In the genomic region with DNA sequence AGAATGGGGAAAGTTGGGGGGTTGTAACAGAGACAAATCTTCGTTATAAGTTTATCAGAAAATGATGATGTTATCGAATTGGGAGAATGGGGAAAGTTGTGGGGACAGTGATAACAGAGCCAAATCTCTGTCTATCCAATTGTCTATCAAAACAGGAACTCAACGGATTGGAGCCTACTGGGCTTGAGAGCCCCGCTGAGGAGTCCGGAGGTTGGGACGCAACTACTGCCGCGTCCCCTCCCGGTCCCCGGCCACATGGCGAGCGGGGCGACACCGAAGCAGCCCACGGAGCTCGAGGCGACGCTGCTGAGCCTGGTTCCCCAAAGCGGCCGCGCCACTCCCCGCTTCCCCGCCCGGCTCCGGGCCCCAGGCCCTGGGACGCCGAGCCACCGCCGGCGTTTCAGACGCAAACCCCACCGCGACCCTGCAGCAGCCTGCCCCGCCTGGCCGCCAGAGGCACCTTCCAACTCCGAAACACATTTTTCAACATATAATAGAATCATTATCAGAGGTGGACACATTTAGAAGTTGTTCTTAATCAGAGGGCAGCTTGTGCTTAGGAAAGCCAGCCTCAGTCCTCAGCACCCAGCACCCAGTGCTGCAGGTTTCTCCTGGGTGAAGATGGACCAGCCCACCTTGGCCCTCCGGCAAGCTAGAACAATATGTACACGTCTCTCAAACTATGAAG, we compare ENCODE assay signal across 8 cellular contexts. TPM values are rescaled to one million over a fixed set of nuclear protein-coding genes. Genes with fewer than 3 reads are reported as not detected.
A peak's percentile ranks its signal among the peaks of the same experiment; 100 is the strongest.
DNase-seq lines count a peak whose midpoint lies in the region; ATAC-seq and TF ChIP-seq lines count a peak whose summit lies in the region.

No MANE protein-coding gene starts in this region.

- ATAC-seq in activated CD8-positive, alpha-beta T cell treated with anti-CD3 and anti-CD28 coated beads, Interleukin-2, amount 10 ng/mL, durations not matched to agents 7 days and 5 days, result peak; percentile 72
- ATAC-seq in foreskin keratinocyte (peak; percentile 29), HG02571 (IDR thresholded peaks at IDR 0.05; ENCODE audit: unreplicated experiment) (no peak)

- no peak overlapping the region for H3K27ac Mint-ChIP-seq in activated CD4-positive, alpha-beta T cell treated with anti-CD3 and anti-CD28 coated beads, Interleukin-2, amount 10 ng/mL, durations not matched to agents 7 days and 5 days
- H3K27ac Mint-ChIP-seq in activated CD8-positive, alpha-beta T cell treated with anti-CD3 and anti-CD28 coated beads, Interleukin-2, amount 10 ng/mL, durations not matched to agents 7 days and 5 days, result no peak overlapping the region

- peaks cover 3% of the 10 kb centered on the region for H3K36me3 Mint-ChIP-seq in activated CD4-positive, alpha-beta T cell treated with anti-CD3 and anti-CD28 coated beads, Interleukin-2, amount 10 ng/mL, durations not matched to agents 7 days and 5 days (ENCODE audit: low read depth)
- peaks cover 7% of the 10 kb centered on the region for H3K36me3 Mint-ChIP-seq in activated CD8-positive, alpha-beta T cell treated with anti-CD3 and anti-CD28 coated beads, Interleukin-2, amount 10 ng/mL, durations not matched to agents 7 days and 5 days (ENCODE audit: low read depth)

- POLR2A ChIA-PET in activated CD4-positive, alpha-beta T cell treated with anti-CD3 and anti-CD28 coated beads, Interleukin-2, amount 10 ng/mL, durations not matched to agents 7 days and 5 days (lab: Charles Lee), result interaction anchor here (0.7 to 1.3 kb wide), 2 partner anchors 9 to 124 kb away, joined by 3 to 4 read pairs; no protein-coding TSS in a partner anchor
- POLR2A ChIA-PET in activated CD8-positive, alpha-beta T cell treated with anti-CD3 and anti-CD28 coated beads, Interleukin-2, amount 10 ng/mL, durations not matched to agents 7 days and 5 days (lab: Charles Lee), result interaction anchor here (0.5 to 2.3 kb wide), 3 partner anchors 14 to 409 kb away, joined by 3 to 12 read pairs (median 3); partner anchors contain the start of gene RALA

- H3K27me3 Mint-ChIP-seq in activated CD4-positive, alpha-beta T cell treated with anti-CD3 and anti-CD28 coated beads, Interleukin-2, amount 10 ng/mL, durations not matched to agents 7 days and 5 days, result peaks cover 10% of the 10 kb centered on the region
- H3K27me3 Mint-ChIP-seq in activated CD8-positive, alpha-beta T cell treated with anti-CD3 and anti-CD28 coated beads, Interleukin-2, amount 10 ng/mL, durations not matched to agents 7 days and 5 days (ENCODE audit: low read depth), result peaks cover 8% of the 10 kb centered on the region

- H3K4me3 Mint-ChIP-seq in activated CD4-positive, alpha-beta T cell treated with anti-CD3 and anti-CD28 coated beads, Interleukin-2, amount 10 ng/mL, durations not matched to agents 7 days and 5 days, result no peak overlapping the region
- peak overlapping the region; percentile 35 for H3K4me3 Mint-ChIP-seq in activated CD8-positive, alpha-beta T cell treated with anti-CD3 and anti-CD28 coated beads, Interleukin-2, amount 10 ng/mL, durations not matched to agents 7 days and 5 days

- TF ChIP-seq CTCF in foreskin keratinocyte (conservative IDR thresholded peaks at IDR 0.05), result peak; percentile 26

- peaks cover 49% of the 10 kb centered on the region for H3K4me1 Mint-ChIP-seq in activated CD4-positive, alpha-beta T cell treated with anti-CD3 and anti-CD28 coated beads, Interleukin-2, amount 10 ng/mL, durations not matched to agents 7 days and 5 days
- H3K4me1 Mint-ChIP-seq in activated CD8-positive, alpha-beta T cell treated with anti-CD3 and anti-CD28 coated beads, Interleukin-2, amount 10 ng/mL, durations not matched to agents 7 days and 5 days (ENCODE audit: low read depth), result peaks cover 47% of the 10 kb centered on the region

- H3K9me3 Mint-ChIP-seq in activated CD4-positive, alpha-beta T cell treated with anti-CD3 and anti-CD28 coated beads, Interleukin-2, amount 10 ng/mL, durations not matched to agents 7 days and 5 days, result peaks cover 2% of the 10 kb centered on the region
- no peaks in the 10 kb centered on the region for H3K9me3 Mint-ChIP-seq in activated CD8-positive, alpha-beta T cell treated with anti-CD3 and anti-CD28 coated beads, Interleukin-2, amount 10 ng/mL, durations not matched to agents 7 days and 5 days (ENCODE audit: insufficient read depth)

- no peaks in the 10 kb centered on the region for H3K27me3 ChIP-seq in foreskin keratinocyte

- CTCF ChIA-PET in activated CD4-positive, alpha-beta T cell treated with anti-CD3 and anti-CD28 coated beads, Interleukin-2, amount 10 ng/mL, durations not matched to agents 7 days and 5 days (lab: Charles Lee), result interaction anchor here (0.6 to 2.1 kb wide), 4 partner anchors 12 to 141 kb away, joined by 3 to 6 read pairs (median 4); no protein-coding TSS in a partner anchor
- CTCF ChIA-PET in activated CD8-positive, alpha-beta T cell treated with anti-CD3 and anti-CD28 coated beads, Interleukin-2, amount 10 ng/mL, durations not matched to agents 7 days and 5 days (lab: Charles Lee), result interaction anchor here (1.1 to 2.3 kb wide), 3 partner anchors 20 to 132 kb away, joined by 4 to 8 read pairs (median 4); no protein-coding TSS in a partner anchor

- H3K4me1 ChIP-seq in foreskin keratinocyte, result peaks cover 57% of the 10 kb centered on the region

- peak overlapping the region; percentile 96 for H3K27ac ChIP-seq in foreskin keratinocyte

- DNase-seq in activated CD4-positive, alpha-beta T cell treated with anti-CD3 and anti-CD28 coated beads, Interleukin-2, amount 50 U/mL, for 1 hour, result peak; percentile 6
- DNase-seq in activated CD4-positive, alpha-beta T cell treated with anti-CD3 and anti-CD28 coated beads, Interleukin-2, amount 10 ng/mL, durations not matched to agents 7 days and 5 days, result no peak
- no peak for DNase-seq in activated CD8-positive, alpha-beta T cell treated with anti-CD3 and anti-CD28 coated beads, Interleukin-2, amount 10 ng/mL, durations not matched to agents 7 days and 5 days
- peak in 1 of 2 donors; percentile 59 for DNase-seq in foreskin keratinocyte
- DNase-seq in retina, result peak; percentile 79
- DNase-seq in NCI-H2227 (lab: John Stamatoyannopoulos, UW; ENCODE audit: unreplicated experiment), result no peak
- no peak for DNase-seq in NCI-H510A treated with DMSO at 0.1 percent for 48 hours (lab: John Stamatoyannopoulos, UW)

RNA-seq across cellular contexts. Expression of gene RALA, which starts 13.8 kb away (rescaled TPM):
- total RNA-seq in activated CD4-positive, alpha-beta T cell treated with anti-CD3 and anti-CD28 coated beads, Interleukin-2, amount 10 ng/mL, durations not matched to agents 7 days and 5 days, result 10 to 100 TPM; 34.1 to 34.2 TPM
- 10 to 100 TPM; 32.2 to 33.9 TPM for total RNA-seq in activated CD8-positive, alpha-beta T cell treated with anti-CD3 and anti-CD28 coated beads, Interleukin-2, amount 10 ng/mL, durations not matched to agents 7 days and 5 days
- total RNA-seq in foreskin keratinocyte, result 66.7 and 79.3 TPM in 2 replicates
- 54.8 and 62.8 TPM in 2 replicates for polyA plus RNA-seq in foreskin keratinocyte

RNA-seq across cellular contexts. Expression of gene YAE1, which starts 43.4 kb away (rescaled TPM):
- 10 to 100 TPM; 12.1 to 16.1 TPM for total RNA-seq in activated CD4-positive, alpha-beta T cell treated with anti-CD3 and anti-CD28 coated beads, Interleukin-2, amount 10 ng/mL, durations not matched to agents 7 days and 5 days
- 10 to 100 TPM; 10.4 to 10.7 TPM for total RNA-seq in activated CD8-positive, alpha-beta T cell treated with anti-CD3 and anti-CD28 coated beads, Interleukin-2, amount 10 ng/mL, durations not matched to agents 7 days and 5 days
- 24.0 and 24.8 TPM in 2 replicates for total RNA-seq in foreskin keratinocyte
- 22.3 and 24.4 TPM in 2 replicates for polyA plus RNA-seq in foreskin keratinocyte

Comparison
In these comparisons a context has a peak if more than half of its experiments do, and no peak if none do; other contexts are left out.
1. DNase-seq: peak in activated CD4-positive, alpha-beta T cell treated with anti-CD3 and anti-CD28 coated beads, Interleukin-2, amount 50 U/mL, for 1 hour (single experiment) and retina (single experiment); none in activated CD4-positive, alpha-beta T cell treated with anti-CD3 and anti-CD28 coated beads, Interleukin-2, amount 10 ng/mL, durations not matched to agents 7 days and 5 days (single experiment), activated CD8-positive, alpha-beta T cell treated with anti-CD3 and anti-CD28 coated beads, Interleukin-2, amount 10 ng/mL, durations not matched to agents 7 days and 5 days (single experiment), NCI-H2227 (single experiment) and NCI-H510A treated with DMSO at 0.1 percent for 48 hours (single experiment).